2 cellular contexts compared by ENCODE assay signal in genomic region chr22:24975125-24975640, GRCh38.
TF ChIP-seq lines count a peak whose summit lies in the region.

No MANE protein-coding gene starts in this region.

TF ChIP-seq in SK-N-SH, 30 proteins besides CTCF, POLR2A, EP300 and RAD21 (continued from another document):
- TF ChIP-seq FOSL2 (IDR thresholded peaks at IDR 0.05; ENCODE audit: borderline replicate concordance, low read depth) (no peak), FOXJ3 (CRISPR knock-in tag; IDR thresholded peaks at IDR 0.05) (no peak)

TF ChIP-seq in SK-N-SH treated with all-trans-retinoic acid at 6 μM for 48 hours, 23 proteins besides CTCF, POLR2A, EP300 and RAD21 (continued from another document):
- TF ChIP-seq CSRNP3 (CRISPR knock-in tag; IDR thresholded peaks at IDR 0.05) (no peak), CREB5 (CRISPR knock-in tag; IDR thresholded peaks at IDR 0.05; ENCODE audit: low read depth) (no peak), TCF4 (CRISPR knock-in tag; IDR thresholded peaks at IDR 0.05; ENCODE audit: borderline replicate concordance) (no peak), GLIS3 (CRISPR knock-in tag; IDR thresholded peaks at IDR 0.05) (no peak), TOX (CRISPR knock-in tag; IDR thresholded peaks at IDR 0.05; ENCODE audit: borderline replicate concordance) (no peak), POU6F1 (CRISPR knock-in tag; IDR thresholded peaks at IDR 0.05; ENCODE audit: borderline replicate concordance, low read depth) (no peak), ZC3H10 (CRISPR knock-in tag; IDR thresholded peaks at IDR 0.05) (no peak), ARNTL (CRISPR knock-in tag; IDR thresholded peaks at IDR 0.05; ENCODE audit: borderline replicate concordance, low read depth) (no peak), ZNF565 (CRISPR knock-in tag; conservative IDR thresholded peaks at IDR 0.05; ENCODE audit: low read depth) (no peak), TSHZ2 (CRISPR knock-in tag; IDR thresholded peaks at IDR 0.05) (no peak)
